Comparison of ENCODE assay signal across 11 cellular contexts in genomic region chr6:133991096-133991593, GRCh38. TPM values are rescaled to one million over a fixed set of nuclear protein-coding genes. Genes with fewer than 3 reads are reported as not detected.
DNase-seq lines count a peak whose midpoint lies in the region; ATAC-seq, FAIRE-seq and TF ChIP-seq lines count a peak whose summit lies in the region.
"Had no signal": no experiment of that assay in that cellular context is flagged by ENCODE, and none has a peak within 500 bp of the region (broad histone marks: within the 10 kb centered on the region; RNA-seq: fewer than 3 reads in every experiment).

No MANE protein-coding gene starts in this region.

- H3K27me3 ChIP-seq in BLaER1 treated with 17β-estradiol and CSF1 and Interleukin-3, amounts not matched to agents 10 nM and 100 nM, result no peaks in the 10 kb centered on the region

- intact Hi-C loops in mucosa of descending colon (cut with DNase I, micrococcal nuclease), result no loop called here

- peak overlapping the region in 2 of 11 experiments; percentile 10 to 29; a peak in 1 of 22 replicates for H3K27ac ChIP-seq in BLaER1 treated with 17β-estradiol and CSF1 and Interleukin-3, amounts not matched to agents 10 nM and 100 nM
- H3K27ac ChIP-seq: lower lobe of right lung had no signal

- H3K4me1 ChIP-seq in BLaER1 treated with 17β-estradiol and CSF1 and Interleukin-3, amounts not matched to agents 10 nM and 100 nM, result peaks cover 0 to 26% (median 15%) of the 10 kb centered on the region in 10 experiments; a peak in 17 of 20 replicates
- H3K4me1 ChIP-seq in mucosa of descending colon (ENCODE audit: low read depth), result no peaks in the 10 kb centered on the region

- no peak for ATAC-seq in mucosa of descending colon

- H3K36me3 ChIP-seq in BLaER1 treated with 17β-estradiol and CSF1 and Interleukin-3, amounts not matched to agents 10 nM and 100 nM, result peaks cover 18 to 48% (median 43%) of the 10 kb centered on the region in 11 experiments
- no peaks in the 10 kb centered on the region for H3K36me3 ChIP-seq in mucosa of descending colon (ENCODE audit: low read depth)

- FAIRE-seq in HTR-8/SVneo (lab: Jason Lieb, UNC), result no peak
- FAIRE-seq in frontal cortex (lab: Jason Lieb, UNC), result no peak

- no peak overlapping the region for H3K4me3 ChIP-seq in BLaER1 treated with 17β-estradiol and CSF1 and Interleukin-3, amounts not matched to agents 10 nM and 100 nM
- H3K4me3 ChIP-seq in mucosa of descending colon, result no peak overlapping the region
- H3K4me3 ChIP-seq: lower lobe of right lung had no signal

- H4K20me1 ChIP-seq in BLaER1 treated with 17β-estradiol and CSF1 and Interleukin-3, amounts not matched to agents 10 nM and 100 nM, result no peaks in the 10 kb centered on the region

- H3K4me2 ChIP-seq in BLaER1 treated with 17β-estradiol and CSF1 and Interleukin-3, amounts not matched to agents 10 nM and 100 nM, result peak overlapping the region in 6 of 11 experiments; percentile 16 to 46 (median 24); a peak in 9 of 22 replicates

- H3K9ac ChIP-seq in BLaER1 treated with 17β-estradiol and CSF1 and Interleukin-3, amounts not matched to agents 10 nM and 100 nM, result no peak overlapping the region

- no peaks in the 10 kb centered on the region for H3K9me3 ChIP-seq in BLaER1 treated with 17β-estradiol and CSF1 and Interleukin-3, amounts not matched to agents 10 nM and 100 nM (replicated peaks in 1 of 11)
- no peaks in the 10 kb centered on the region for H3K9me3 ChIP-seq in mucosa of descending colon
- H3K9me3 ChIP-seq: lower lobe of right lung had no signal

- no peak for TF ChIP-seq CTCF in mucosa of descending colon (IDR thresholded peaks at IDR 0.05)

- DNase-seq in HTR-8/SVneo (ENCODE audit: insufficient read length, low spot score) (peak; percentile 24), brain pericyte (ENCODE audit: low read depth, low spot score) (peak; percentile 89), lung microvascular endothelial cell (ENCODE audit: low read depth in 2 of 2) (peak; percentile 58 to 60), Kasumi-1 (lab: John Stamatoyannopoulos, UW) (no peak), mucosa of descending colon (no peak), NCI-H524 treated with DMSO at 0.1 percent for 48 hours (lab: John Stamatoyannopoulos, UW) (no peak), frontal cortex (ENCODE audit: low spot score in 2 of 2) (no peak)
- DNase-seq: activated T-cell treated with anti-CD3 and anti-CD28 coated beads, Interleukin-2, amount 50 U/mL, for 1 hour; endodermal cell; lower lobe of right lung had no signal

RNA-seq across cellular contexts. Expression of gene TBPL1, which starts 38.1 kb away (rescaled TPM):
- total RNA-seq in lung microvascular endothelial cell (13.3 and 34.3 TPM in 2 replicates), mucosa of descending colon (10 to 100 TPM; 16.6 to 25.4 (median 23.3) TPM), frontal cortex (29.3 TPM)

Comparison
In these comparisons a context has a peak if more than half of its experiments do, and no peak if none do; other contexts are left out.
1. DNase-seq: peak in HTR-8/SVneo (single experiment), brain pericyte (single experiment) and lung microvascular endothelial cell (2 of 2); none in Kasumi-1 (0 of 2), mucosa of descending colon (0 of 3), NCI-H524 treated with DMSO at 0.1 percent for 48 hours (single experiment) and frontal cortex (0 of 2).